ENCODE assay signal across 12 cellular contexts in the genomic region with DNA sequence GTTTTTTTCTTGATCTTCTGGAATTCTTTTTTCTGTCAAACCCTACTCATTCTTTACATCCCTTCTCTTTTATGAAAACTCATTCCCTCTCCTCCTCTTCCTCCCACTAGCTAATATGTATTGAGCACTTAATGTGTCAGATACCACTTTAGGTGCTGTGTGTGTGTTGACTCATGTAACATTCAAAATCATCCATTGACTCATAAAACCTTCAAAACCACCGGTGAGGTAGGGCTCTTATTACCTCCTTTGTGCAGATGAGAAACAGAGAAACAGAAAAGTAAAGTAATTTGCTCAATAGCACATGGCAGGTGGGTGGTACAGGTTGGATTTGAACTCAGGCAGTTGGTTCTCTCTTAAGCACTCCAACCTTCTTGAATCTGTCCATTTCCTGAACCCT.
DNase-seq lines count a peak whose midpoint lies in the region; ATAC-seq, FAIRE-seq and TF ChIP-seq lines count a peak whose summit lies in the region.
"Had no signal": no experiment of that assay in that cellular context is flagged by ENCODE, and none has a peak within 500 bp of the region (broad histone marks: within the 10 kb centered on the region; RNA-seq: fewer than 3 reads in every experiment).

No MANE protein-coding gene starts in this region.

- H3K27me3 Mint-ChIP-seq in Caco-2 (ENCODE audit: insufficient read depth, unreplicated experiment), result no peaks in the 10 kb centered on the region

- in situ Hi-C loops in HepG2 (cut with HindIII; ENCODE audit: extremely low pct_ligation_motif_present, low pct_unique_long_range_greater_than_20kb), result loop anchor here (10.0 kb wide), 1 partner anchor 126 kb away; no protein-coding TSS in a partner anchor

- no peaks in the 10 kb centered on the region for H4K20me1 ChIP-seq in HepG2 (ENCODE audit: insufficient read depth, low read length)

- TF ChIP-seq EP300 in HepG2 (IDR thresholded peaks at IDR 0.05; ENCODE audit: low read depth in 2 of 2, low read length in 2 of 2) (no peak), HepG2 (CRISPR knock-in tag; IDR thresholded peaks at IDR 0.05; ENCODE audit: borderline replicate concordance) (no peak)

- TF ChIP-seq RAD21 in HepG2 (CRISPR knock-in tag; IDR thresholded peaks at IDR 0.05), result no peak

- peak overlapping the region; percentile 76 for H3K9ac ChIP-seq in HepG2 (ENCODE audit: insufficient read depth, low read depth, low read length)

- H3K36me3 Mint-ChIP-seq in Caco-2 (ENCODE audit: insufficient read depth, unreplicated experiment), result peaks cover 30% of the 10 kb centered on the region

- no peak for TF ChIP-seq POLR2A in HepG2 (IDR thresholded peaks at IDR 0.05; ENCODE audit: insufficient read depth in 1 of 2, low read depth in 2 of 2, low read length in 2 of 2)
- no peak for TF ChIP-seq POLR2A in spleen (IDR thresholded peaks at IDR 0.05)

- no peak overlapping the region for H2AFZ ChIP-seq in HepG2 (ENCODE audit: low read length)
- H2AFZ ChIP-seq: PC-9 had no signal

- peaks cover 4% of the 10 kb centered on the region for H3K79me2 ChIP-seq in HepG2 (ENCODE audit: insufficient read depth, low read length)

- H3K4me1 ChIP-seq in Caco-2 (peaks cover 54% of the 10 kb centered on the region), RWPE2 (ENCODE audit: insufficient read depth, poor library complexity, severe bottlenecking) (peaks cover 9% of the 10 kb centered on the region), HepG2 (ENCODE audit: insufficient read depth, low read length) (peaks cover 74% of the 10 kb centered on the region), spleen (peaks cover 34 to 100% (median 85%) of the 10 kb centered on the region in 6 donors)

- H3K27me3 ChIP-seq in Caco-2 (replicated peaks; ENCODE audit: control insufficient read depth, insufficient read depth, low read length) (no peaks in the 10 kb centered on the region), RWPE2 (ENCODE audit: insufficient read depth, poor library complexity, severe bottlenecking) (no peaks in the 10 kb centered on the region), HepG2 (ENCODE audit: control insufficient read depth in 1 of 2, insufficient read depth in 2 of 2, low read length in 2 of 2) (no peaks in the 10 kb centered on the region), spleen (replicated peaks in 1 of 7) (no peaks in the 10 kb centered on the region)
- H3K27me3 ChIP-seq: body of pancreas had no signal

- H3K4me2 ChIP-seq in HepG2 (ENCODE audit: low read depth, low read length), result peak overlapping the region; percentile 21
- H3K4me2 ChIP-seq: PC-9 had no signal

- no peak for TF ChIP-seq CTCF in Caco-2 (IDR thresholded peaks at IDR 0.05; ENCODE audit: insufficient read depth in 1 of 2, low read depth in 1 of 2, low read length in 1 of 2, severe bottlenecking in 1 of 2, unreplicated experiment in 1 of 2)
- TF ChIP-seq CTCF in RWPE2 (IDR thresholded peaks at IDR 0.05; ENCODE audit: poor library complexity, severe bottlenecking), result no peak
- no peak for TF ChIP-seq CTCF in HepG2 (CRISPR knock-in tag; IDR thresholded peaks at IDR 0.05)
- no peak for TF ChIP-seq CTCF in spleen (IDR thresholded peaks at IDR 0.05 in 8 of 11, conservative IDR thresholded peaks at IDR 0.05 in 3 of 11)

- CTCF ChIA-PET in Caco-2 (lab: Charles Lee), result interaction anchor here (0.6 kb wide), 1 partner anchor 124 kb away, joined by 3 read pairs; no protein-coding TSS in a partner anchor
- CTCF ChIA-PET in HepG2 (lab: Yijun Ruan, JAX; ENCODE audit: low intra/inter-chr PET ratio, low total read pairs), result no interaction called here

- peaks cover 18% of the 10 kb centered on the region for H3K9me3 Mint-ChIP-seq in Caco-2 (ENCODE audit: unreplicated experiment)

- H3K4me3 ChIP-seq in Caco-2 (ENCODE audit: low read depth, low read length), result no peak overlapping the region
- H3K4me3 ChIP-seq in RWPE2 (ENCODE audit: severe bottlenecking), result no peak overlapping the region
- H3K4me3 ChIP-seq in HepG2 (replicated peaks in 1 of 3; ENCODE audit: insufficient read depth in 1 of 3, low read depth in 2 of 3, low read length in 3 of 3), result no peak overlapping the region
- no peak overlapping the region for H3K4me3 ChIP-seq in spleen
- H3K4me3 ChIP-seq: body of pancreas, PC-9 had no signal

- no peak overlapping the region for H3K27ac ChIP-seq in RWPE2 (ENCODE audit: poor library complexity, severe bottlenecking)
- peak overlapping the region; percentile 94 for H3K27ac ChIP-seq in HepG2 (ENCODE audit: extremely low read length, insufficient read depth, low read length)
- peak overlapping the region in 3 of 8 donors; percentile 51 to 90 (median 81) for H3K27ac ChIP-seq in spleen
- H3K27ac ChIP-seq: PC-9 had no signal

- intact Hi-C loops in Caco-2 (cut with micrococcal nuclease; ENCODE audit: unreplicated experiment) (no loop called here), HepG2 (cut with micrococcal nuclease; ENCODE audit: unreplicated experiment) (no loop called here), spleen (cut with DNase I; ENCODE audit: low total_unique reads) (no loop called here)

- peak; percentile 32 for ATAC-seq in GM18861 (IDR thresholded peaks at IDR 0.05; ENCODE audit: unreplicated experiment)
- peak; percentile 75 for ATAC-seq in RWPE2 (ENCODE audit: low read depth)
- ATAC-seq in HepG2, result no peak
- ATAC-seq: body of pancreas had no signal

- peaks cover 39% of the 10 kb centered on the region for H3K4me1 Mint-ChIP-seq in Caco-2 (ENCODE audit: low read depth, unreplicated experiment)

- H3K36me3 ChIP-seq in Caco-2 (ENCODE audit: control insufficient read depth, insufficient read depth, low read length) (no peaks in the 10 kb centered on the region), RWPE2 (ENCODE audit: low read depth) (no peaks in the 10 kb centered on the region), HepG2 (replicated peaks in 1 of 2; ENCODE audit: control insufficient read depth in 1 of 2, insufficient read depth in 2 of 2, low read length in 2 of 2) (no peaks in the 10 kb centered on the region), spleen (peaks cover 0 to 21% (median 0%) of the 10 kb centered on the region in 6 donors)

- no peak for FAIRE-seq in HepG2 (lab: Jason Lieb, UNC)

- POLR2A ChIA-PET in Caco-2 (lab: Charles Lee) (interaction anchor here (0.7 to 1.0 kb wide), 2 partner anchors 66 to 139 kb away, joined by 3 read pairs; no protein-coding TSS in a partner anchor), HepG2 (lab: Yijun Ruan, JAX) (interaction anchor here (1.0 to 2.9 kb wide), 5 partner anchors 11 to 166 kb away, joined by 4 to 37 read pairs (median 25); no protein-coding TSS in a partner anchor)

- WGBS in HepG2 (ENCODE audit: low lambda C conversion rate), result 59% methylated on average over 1 of the region's 1 CpG
- 59 to 76% (median 63%) methylated on average over 1 of the region's 1 CpG for WGBS in spleen, 5 donors

- H3K9me3 ChIP-seq in Caco-2, result no peaks in the 10 kb centered on the region
- no peaks in the 10 kb centered on the region for H3K9me3 ChIP-seq in RWPE2 (ENCODE audit: severe bottlenecking)
- H3K9me3 ChIP-seq in HepG2 (ENCODE audit: low read length), result no peaks in the 10 kb centered on the region
- no peaks in the 10 kb centered on the region for H3K9me3 ChIP-seq in spleen
- H3K9me3 ChIP-seq: body of pancreas had no signal

- no peak for DNase-seq in Caco-2
- no peak for DNase-seq in RWPE2 (ENCODE audit: low spot score)
- no peak for DNase-seq in HepG2 (ENCODE audit: low spot score)
- no peak for DNase-seq in GF-D8 (lab: John Stamatoyannopoulos, UW)
- DNase-seq in spleen, result no peak
- DNase-seq in HuH-7.5 (ENCODE audit: low spot score), result no peak
- DNase-seq: body of pancreas, EL, midbrain, MM.1S, PC-9 had no signal

- peak overlapping the region; percentile 99 for H3K27ac Mint-ChIP-seq in Caco-2 (ENCODE audit: unreplicated experiment)

- no peak overlapping the region for H3K4me3 Mint-ChIP-seq in Caco-2 (ENCODE audit: unreplicated experiment)

- BruUV-seq in Caco-2 (replicated peaks; lab: Mats Ljungman, UMichigan) (no TSS peak), HepG2 (replicated peaks; lab: Mats Ljungman, UMichigan) (no TSS peak)

TF ChIP-seq in HepG2, 621 proteins besides CTCF, POLR2A, EP300 and RAD21 (continues in another document):
- TF ChIP-seq ZSCAN25 (CRISPR knock-in tag; IDR thresholded peaks at IDR 0.05) (no peak), ZNF484 (CRISPR knock-in tag; IDR thresholded peaks at IDR 0.05; ENCODE audit: borderline replicate concordance, low read depth) (no peak), TOE1 (CRISPR knock-in tag; IDR thresholded peaks at IDR 0.05) (no peak), HOXA5 (CRISPR knock-in tag; IDR thresholded peaks at IDR 0.05) (no peak), ZNF547 (CRISPR knock-in tag; IDR thresholded peaks at IDR 0.05) (no peak), ZNF331 (CRISPR knock-in tag; IDR thresholded peaks at IDR 0.05) (no peak), ZNF329 (CRISPR knock-in tag; IDR thresholded peaks at IDR 0.05; ENCODE audit: low read depth) (no peak)
- TF ChIP-seq, protein P1, sequence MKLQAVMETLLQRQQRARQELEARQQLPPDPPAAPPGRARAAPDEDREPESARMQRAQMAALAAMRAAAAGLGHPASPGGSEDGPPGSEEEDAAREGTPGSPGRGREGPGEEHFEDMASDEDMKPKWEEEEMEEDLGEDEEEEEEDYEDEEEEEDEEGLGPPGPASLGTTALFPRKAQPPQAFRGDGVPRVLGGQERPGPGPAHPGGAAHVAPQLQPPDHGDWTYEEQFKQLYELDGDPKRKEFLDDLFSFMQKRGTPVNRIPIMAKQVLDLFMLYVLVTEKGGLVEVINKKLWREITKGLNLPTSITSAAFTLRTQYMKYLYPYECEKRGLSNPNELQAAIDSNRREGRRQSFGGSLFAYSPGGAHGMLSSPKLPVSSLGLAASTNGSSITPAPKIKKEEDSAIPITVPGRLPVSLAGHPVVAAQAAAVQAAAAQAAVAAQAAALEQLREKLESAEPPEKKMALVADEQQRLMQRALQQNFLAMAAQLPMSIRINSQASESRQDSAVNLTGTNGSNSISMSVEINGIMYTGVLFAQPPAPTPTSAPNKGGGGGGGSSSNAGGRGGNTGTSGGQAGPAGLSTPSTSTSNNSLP (IDR thresholded peaks at IDR 0.05; ENCODE audit: low read depth, low read length), result 0 out of 2 replicates have a peak, but pooled peaks have one; percentile 0
- TF ChIP-seq, protein P2, sequence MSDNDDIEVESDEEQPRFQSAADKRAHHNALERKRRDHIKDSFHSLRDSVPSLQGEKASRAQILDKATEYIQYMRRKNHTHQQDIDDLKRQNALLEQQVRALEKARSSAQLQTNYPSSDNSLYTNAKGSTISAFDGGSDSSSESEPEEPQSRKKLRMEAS (IDR thresholded peaks at IDR 0.05), result no peak
